Comparison of ENCODE assay signal across 16 cellular contexts in genomic region chr6:72811971-72812421, GRCh38.
DNase-seq lines count a peak whose midpoint lies in the region; ATAC-seq and TF ChIP-seq lines count a peak whose summit lies in the region.
"Had no signal": no experiment of that assay in that cellular context is flagged by ENCODE, and none has a peak within 500 bp of the region (broad histone marks: within the 10 kb centered on the region; RNA-seq: fewer than 3 reads in every experiment).

No MANE protein-coding gene starts in this region.

- 35 to 40% methylated on average over 5 to 6 of the region's 6 CpGs for WGBS in transverse colon (ENCODE audit: low coverage in 1 of 2), 2 donors

- H3K4me3 ChIP-seq in skeletal muscle satellite cell (ENCODE audit: low read length) (no peak overlapping the region), transverse colon (no peak overlapping the region)
- H3K4me3 ChIP-seq: thoracic aorta had no signal

- H3K4me1 ChIP-seq in skeletal muscle satellite cell (ENCODE audit: control insufficient read depth, insufficient read depth, low read length) (peaks cover 26% of the 10 kb centered on the region), transverse colon (no peaks in the 10 kb centered on the region)

- no peaks in the 10 kb centered on the region for H3K27me3 ChIP-seq in skeletal muscle satellite cell (ENCODE audit: control insufficient read depth, insufficient read depth, low read length)
- no peaks in the 10 kb centered on the region for H3K27me3 ChIP-seq in transverse colon

- intact Hi-C loops in transverse colon (cut with DNase I; ENCODE audit: low total_unique reads): no loop called here

- H3K9me3 ChIP-seq in skeletal muscle satellite cell (replicated peaks; ENCODE audit: low read length) (no peaks in the 10 kb centered on the region), transverse colon (no peaks in the 10 kb centered on the region)
- H3K9me3 ChIP-seq: thoracic aorta had no signal

- peak overlapping the region; percentile 16 for H3K4me2 ChIP-seq in skeletal muscle satellite cell (ENCODE audit: low read length)

- H3K4me1 Mint-ChIP-seq in HFFc6 (ENCODE audit: low read depth) (peaks cover 73% of the 10 kb centered on the region), osteocyte (ENCODE audit: unreplicated experiment) (peaks cover 30% of the 10 kb centered on the region)

- TF ChIP-seq CTCF in HFFc6 (IDR thresholded peaks at IDR 0.05): no peak
- TF ChIP-seq CTCF in osteocyte (IDR thresholded peaks at IDR 0.05): no peak
- no peak for TF ChIP-seq CTCF in transverse colon (IDR thresholded peaks at IDR 0.05)

- H3K4me3 Mint-ChIP-seq in HFFc6: peak overlapping the region; percentile 14
- no peak overlapping the region for H3K4me3 Mint-ChIP-seq in osteocyte (ENCODE audit: unreplicated experiment)
- H3K4me3 Mint-ChIP-seq: activated T-helper 1 cell treated with anti-CD3 and anti-CD28 coated beads, Interleukin-12 subunit alpha, Interleukin-12 subunit beta, Interleukin-2, Interleukin-4 antibody, amounts not matched to agents 30 ng/mL and 10 ng/mL and 1 ng/mL, durations not matched to agents 14 hours and 24 hours and 36 hours; brain; CD8-positive, alpha-beta memory T cell; immature natural killer cell; naive B cell; T-helper 1 cell treated with Interleukin-12 subunit alpha and Interleukin-12 subunit beta and Interleukin-4 antibody, amounts not matched to agents 30 μg/mL and 1 μg/mL, for 36 hours had no signal

- H3K36me3 ChIP-seq in skeletal muscle satellite cell (ENCODE audit: insufficient read depth, low read length) (no peaks in the 10 kb centered on the region), transverse colon (no peaks in the 10 kb centered on the region)
- H3K36me3 ChIP-seq: thoracic aorta had no signal

- H3K36me3 Mint-ChIP-seq in HFFc6 (ENCODE audit: low read depth) (peaks cover 17% of the 10 kb centered on the region), osteocyte (ENCODE audit: unreplicated experiment) (no peaks in the 10 kb centered on the region)
- H3K36me3 Mint-ChIP-seq: brain; CD8-positive, alpha-beta memory T cell had no signal

- in situ Hi-C loops in transverse colon (cut with MboI; ENCODE audit: low pct_ligation_motif_present in 1 of 4, low pct_unique_long_range_greater_than_20kb in 1 of 4, low sequenced_read_pairs in 3 of 4): no loop called here

- TF ChIP-seq EP300 in transverse colon (IDR thresholded peaks at IDR 0.05; ENCODE audit: low read depth): no peak

- H3K27me3 Mint-ChIP-seq in HFFc6 (ENCODE audit: insufficient read depth) (peaks cover 1% of the 10 kb centered on the region; the same call in 1 of the 2 replicates), osteocyte (ENCODE audit: unreplicated experiment) (no peaks in the 10 kb centered on the region)
- H3K27me3 Mint-ChIP-seq: naive B cell had no signal

- TF ChIP-seq POLR2A in transverse colon (IDR thresholded peaks at IDR 0.05): no peak

- no peak overlapping the region for H3K9ac ChIP-seq in skeletal muscle satellite cell (ENCODE audit: low read depth, low read length)

- DNase-seq in HFFc6 (peak; percentile 90), foreskin melanocyte (peak; percentile 99), osteocyte (ENCODE audit: extremely low spot score, unreplicated experiment) (no peak), transverse colon (no peak)
- no peak for DNase-seq in activated CD8-positive, alpha-beta memory T cell treated with anti-CD3 and anti-CD28 coated beads, Interleukin-2, amount 50 U/mL, for 4 hours
- DNase-seq: activated CD4-positive, alpha-beta T cell treated with anti-CD3 and anti-CD28 coated beads, Interleukin-2, amount 50 U/mL, for 1 hour; CD8-positive, alpha-beta memory T cell; immature natural killer cell; naive B cell had no signal

- H3K9me3 Mint-ChIP-seq in HFFc6 (no peaks in the 10 kb centered on the region; the same call in 1 of the 2 replicates), osteocyte (ENCODE audit: unreplicated experiment) (peaks cover 7% of the 10 kb centered on the region)
- H3K9me3 Mint-ChIP-seq: activated T-helper 1 cell treated with anti-CD3 and anti-CD28 coated beads, Interleukin-12 subunit alpha, Interleukin-12 subunit beta, Interleukin-2, Interleukin-4 antibody, amounts not matched to agents 30 ng/mL and 10 ng/mL and 1 ng/mL, durations not matched to agents 14 hours and 24 hours and 36 hours; brain; CD8-positive, alpha-beta memory T cell; T-helper 1 cell treated with Interleukin-12 subunit alpha and Interleukin-12 subunit beta and Interleukin-4 antibody, amounts not matched to agents 30 μg/mL and 1 μg/mL, for 36 hours had no signal

- H3K27ac ChIP-seq in transverse colon: no peak overlapping the region
- H3K27ac ChIP-seq: epithelial cell of prostate had no signal

- peak overlapping the region; percentile 89 for H3K27ac Mint-ChIP-seq in HFFc6
- no peak overlapping the region for H3K27ac Mint-ChIP-seq in osteocyte (ENCODE audit: unreplicated experiment)
- H3K27ac Mint-ChIP-seq: activated T-helper 1 cell treated with anti-CD3 and anti-CD28 coated beads, Interleukin-12 subunit alpha, Interleukin-12 subunit beta, Interleukin-2, Interleukin-4 antibody, amounts not matched to agents 30 ng/mL and 10 ng/mL and 1 ng/mL, durations not matched to agents 14 hours and 24 hours and 36 hours; brain; immature natural killer cell; naive B cell; T-helper 1 cell treated with Interleukin-12 subunit alpha and Interleukin-12 subunit beta and Interleukin-4 antibody, amounts not matched to agents 30 μg/mL and 1 μg/mL, for 36 hours had no signal

- peak; percentile 83 for ATAC-seq in SK-N-SH treated with all-trans-retinoic acid at 6 μM for 48 hours

TF ChIP-seq in SK-N-SH treated with all-trans-retinoic acid at 6 μM for 48 hours, 23 proteins besides CTCF, POLR2A, EP300 and RAD21:
- TF ChIP-seq TCF4 (CRISPR knock-in tag; IDR thresholded peaks at IDR 0.05; ENCODE audit: borderline replicate concordance) (no peak), RARB (CRISPR knock-in tag; IDR thresholded peaks at IDR 0.05) (no peak)

Comparison
In these comparisons a context has a peak if more than half of its experiments do, and no peak if none do; other contexts are left out.
1. DNase-seq: peak in HFFc6 (single experiment) and foreskin melanocyte (single experiment); none in osteocyte (single experiment), transverse colon (single experiment) and activated CD8-positive, alpha-beta memory T cell treated with anti-CD3 and anti-CD28 coated beads, Interleukin-2, amount 50 U/mL, for 4 hours (single experiment).